Comparison of ENCODE assay signal across 21 cellular contexts in the genomic region with DNA sequence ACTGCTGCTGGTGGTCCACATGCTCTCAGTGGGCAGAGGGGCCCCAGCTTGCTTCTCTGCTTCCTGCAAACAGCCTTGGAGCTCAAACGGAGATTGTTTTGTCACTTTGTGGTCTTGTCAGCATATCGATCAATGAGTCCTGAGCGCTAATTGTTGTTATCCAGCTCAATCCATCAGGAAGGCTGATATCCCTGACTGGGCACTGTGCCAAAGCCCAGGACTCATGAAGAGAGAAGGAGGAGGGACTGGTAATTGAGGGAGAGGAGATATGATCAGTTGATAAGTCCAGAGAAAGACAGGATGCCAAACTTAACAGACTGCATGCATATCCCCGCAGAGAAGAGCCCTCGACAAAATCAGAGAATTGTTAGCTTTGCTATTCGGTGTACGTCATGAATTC. TPM values are rescaled to one million over a fixed set of nuclear protein-coding genes. Genes with fewer than 3 reads are reported as not detected.
DNase-seq lines count a peak whose midpoint lies in the region; ATAC-seq, FAIRE-seq and TF ChIP-seq lines count a peak whose summit lies in the region.
"Had no signal": no experiment of that assay in that cellular context is flagged by ENCODE, and none has a peak within 500 bp of the region (broad histone marks: within the 10 kb centered on the region; RNA-seq: fewer than 3 reads in every experiment).

No MANE protein-coding gene starts in this region.

- H2BK12ac ChIP-seq in mesenchymal stem cell (ENCODE audit: low read length in 2 of 2) = no peak overlapping the region

- TF ChIP-seq RAD21 in IMR-90 (IDR thresholded peaks at IDR 0.05; ENCODE audit: low read length) (no peak), HepG2 (CRISPR knock-in tag; IDR thresholded peaks at IDR 0.05) (no peak)

- no peak overlapping the region for H3K9ac ChIP-seq in IMR-90 (ENCODE audit: low read depth, low read length)
- H3K9ac ChIP-seq in colonic mucosa (ENCODE audit: low read depth in 2 of 2, low read length in 2 of 2) = no peak overlapping the region
- H3K9ac ChIP-seq in mesenchymal stem cell (ENCODE audit: low read length) = no peak overlapping the region
- no peak overlapping the region for H3K9ac ChIP-seq in HepG2 (ENCODE audit: insufficient read depth, low read depth, low read length)

- H4K8ac ChIP-seq in IMR-90 (ENCODE audit: low read depth in 2 of 2, low read length in 2 of 2) (no peak overlapping the region), mesenchymal stem cell (ENCODE audit: low read length) (no peak overlapping the region)

- BruUV-seq in IMR-90 (replicated peaks; lab: Mats Ljungman, UMichigan) = no TSS peak
- BruUV-seq in HepG2 (replicated peaks; lab: Mats Ljungman, UMichigan) = no TSS peak

- H3K14ac ChIP-seq in IMR-90 (replicated peaks; ENCODE audit: low read depth, low read length) (no peak overlapping the region), mesenchymal stem cell (ENCODE audit: low read length in 2 of 2) (no peak overlapping the region)

- no peaks in the 10 kb centered on the region for H3K9me1 ChIP-seq in IMR-90 (ENCODE audit: insufficient read depth, low read length)

- no peaks in the 10 kb centered on the region for H3K79me1 ChIP-seq in IMR-90 (ENCODE audit: low read depth in 1 of 2, low read length in 2 of 2)
- no peaks in the 10 kb centered on the region for H3K79me1 ChIP-seq in mesenchymal stem cell (replicated peaks; ENCODE audit: low read length, poor library complexity, severe bottlenecking)

- H2BK120ac ChIP-seq in IMR-90 (ENCODE audit: low read depth, low read length) = no peak overlapping the region
- H2BK120ac ChIP-seq in mesenchymal stem cell (ENCODE audit: low read depth, low read length) = no peak overlapping the region

- no peak for TF ChIP-seq POLR2A in IMR-90 (IDR thresholded peaks at IDR 0.05; ENCODE audit: low read depth, low read length)
- TF ChIP-seq POLR2A in HepG2 (IDR thresholded peaks at IDR 0.05; ENCODE audit: insufficient read depth in 1 of 2, low read depth in 2 of 2, low read length in 2 of 2) = no peak

- TF ChIP-seq EP300 in HepG2 (IDR thresholded peaks at IDR 0.05; ENCODE audit: low read depth in 2 of 2, low read length in 2 of 2) = no peak
- TF ChIP-seq EP300 in HepG2 (CRISPR knock-in tag; IDR thresholded peaks at IDR 0.05; ENCODE audit: borderline replicate concordance) = no peak

- peak overlapping the region; percentile 57 for H2AK9ac ChIP-seq in IMR-90 (replicated peaks; ENCODE audit: low read depth, low read length, poor library complexity)

- ATAC-seq in IMR-90 (ENCODE audit: low read depth) = no peak
- ATAC-seq in HepG2 = no peak
- ATAC-seq in GM18498 (IDR thresholded peaks at IDR 0.05; ENCODE audit: unreplicated experiment) = no peak

- no peak overlapping the region for H4K5ac ChIP-seq in IMR-90 (ENCODE audit: low read depth, low read length)

- H4K91ac ChIP-seq in IMR-90 (ENCODE audit: insufficient read depth, low read depth, low read length) (no peak overlapping the region), mesenchymal stem cell (ENCODE audit: low read length) (peak overlapping the region; percentile 39)

- no peak overlapping the region for H2BK20ac ChIP-seq in IMR-90 (ENCODE audit: low read depth, low read length)

- H2AFZ ChIP-seq in IMR-90 (replicated peaks; ENCODE audit: low read length, poor library complexity) (no peak overlapping the region), mesenchymal stem cell (ENCODE audit: low read depth, low read length) (no peak overlapping the region), HepG2 (ENCODE audit: low read length) (no peak overlapping the region)

- H3K4me3 ChIP-seq in IMR-90 (ENCODE audit: insufficient read depth, low read depth, low read length) (no peak overlapping the region), colonic mucosa (no peak overlapping the region), mesenchymal stem cell (ENCODE audit: insufficient read depth in 1 of 2, low read depth in 1 of 2, low read length in 2 of 2) (no peak overlapping the region), HepG2 (replicated peaks in 1 of 3; ENCODE audit: insufficient read depth in 1 of 3, low read depth in 2 of 3, low read length in 3 of 3) (no peak overlapping the region)

- intact Hi-C loops in IMR-90 (cut with micrococcal nuclease) (no loop called here), colonic mucosa (cut with DNase I) (no loop called here), HepG2 (cut with micrococcal nuclease; ENCODE audit: unreplicated experiment) (no loop called here)

- POLR2A ChIA-PET in IMR-90 (lab: Charles Lee; ENCODE audit: unreplicated experiment) = no interaction called here
- POLR2A ChIA-PET in HepG2 (lab: Yijun Ruan, JAX) = no interaction called here

- H3K4me1 ChIP-seq in IMR-90 (ENCODE audit: control insufficient read depth, insufficient read depth, low read length) = no peaks in the 10 kb centered on the region
- H3K4me1 ChIP-seq in colonic mucosa = no peaks in the 10 kb centered on the region
- no peaks in the 10 kb centered on the region for H3K4me1 ChIP-seq in mesenchymal stem cell (ENCODE audit: control insufficient read depth, insufficient read depth, low read depth, low read length)
- H3K4me1 ChIP-seq in HepG2 (ENCODE audit: insufficient read depth, low read length) = no peaks in the 10 kb centered on the region
- H3K4me1 ChIP-seq: BE2C had no signal

- no peak overlapping the region for H3K23ac ChIP-seq in IMR-90 (ENCODE audit: low read depth, low read length)
- no peak overlapping the region for H3K23ac ChIP-seq in mesenchymal stem cell (ENCODE audit: low read length in 2 of 2)

- H3K9me3 ChIP-seq in IMR-90 (ENCODE audit: control insufficient read depth, insufficient read depth, low read length) (peaks cover 23% of the 10 kb centered on the region), colonic mucosa (no peaks in the 10 kb centered on the region), mesenchymal stem cell (ENCODE audit: control insufficient read depth, low read length) (peaks cover 36% of the 10 kb centered on the region), HepG2 (ENCODE audit: low read length) (peaks cover 34% of the 10 kb centered on the region)
- H3K9me3 ChIP-seq: BE2C had no signal

- no peaks in the 10 kb centered on the region for H3K36me3 ChIP-seq in IMR-90 (ENCODE audit: control insufficient read depth, insufficient read depth, low read length)
- H3K36me3 ChIP-seq in colonic mucosa = no peaks in the 10 kb centered on the region
- no peaks in the 10 kb centered on the region for H3K36me3 ChIP-seq in mesenchymal stem cell (ENCODE audit: control insufficient read depth in 1 of 2, insufficient read depth in 2 of 2, low read depth in 1 of 2, low read length in 2 of 2)
- no peaks in the 10 kb centered on the region for H3K36me3 ChIP-seq in HepG2 (replicated peaks in 1 of 2; ENCODE audit: control insufficient read depth in 1 of 2, insufficient read depth in 2 of 2, low read length in 2 of 2)
- H3K36me3 ChIP-seq: BE2C had no signal

- TF ChIP-seq CTCF in IMR-90 (conservative IDR thresholded peaks at IDR 0.05; ENCODE audit: low read depth, low read length) (no peak), colonic mucosa (IDR thresholded peaks at IDR 0.05) (no peak), HepG2 (CRISPR knock-in tag; IDR thresholded peaks at IDR 0.05) (no peak)

- in situ Hi-C loops in IMR-90 (cut with MboI; ENCODE audit: low sequenced_read_pairs) (no loop called here), HepG2 (cut with HindIII; ENCODE audit: extremely low pct_ligation_motif_present, low pct_unique_long_range_greater_than_20kb) (no loop called here)

- H2AK5ac ChIP-seq in IMR-90 (ENCODE audit: low read depth, low read length) (no peak overlapping the region), mesenchymal stem cell (ENCODE audit: low read length, severe bottlenecking) (no peak overlapping the region)

- H2BK5ac ChIP-seq in IMR-90 (ENCODE audit: low read depth, low read length, poor library complexity, severe bottlenecking) (no peak overlapping the region), mesenchymal stem cell (ENCODE audit: low read depth, low read length, poor library complexity, severe bottlenecking) (no peak overlapping the region)

- H3K4me2 ChIP-seq in IMR-90 (ENCODE audit: low read depth, low read length) (no peak overlapping the region), mesenchymal stem cell (ENCODE audit: low read length, poor library complexity, severe bottlenecking) (no peak overlapping the region), HepG2 (ENCODE audit: low read depth, low read length) (no peak overlapping the region)

- H3K27me3 ChIP-seq in IMR-90 (ENCODE audit: control insufficient read depth, insufficient read depth, low read length) (no peaks in the 10 kb centered on the region), colonic mucosa (no peaks in the 10 kb centered on the region), mesenchymal stem cell (ENCODE audit: control insufficient read depth in 1 of 2, insufficient read depth in 1 of 2, low read length in 2 of 2) (no peaks in the 10 kb centered on the region), HepG2 (ENCODE audit: control insufficient read depth in 1 of 2, insufficient read depth in 2 of 2, low read length in 2 of 2) (no peaks in the 10 kb centered on the region)
- H3K27me3 ChIP-seq: BE2C had no signal

- FAIRE-seq in HepG2 (lab: Jason Lieb, UNC) = no peak
- FAIRE-seq: A204.1, D721Med, GM19239, H1, HTR-8/SVneo had no signal

- H2BK15ac ChIP-seq in IMR-90 (ENCODE audit: low read depth, low read length) (no peak overlapping the region), mesenchymal stem cell (ENCODE audit: low read depth, poor library complexity, severe bottlenecking) (no peak overlapping the region)

- H3K4ac ChIP-seq in IMR-90 (ENCODE audit: low read depth, low read length) = no peak overlapping the region
- H3K4ac ChIP-seq in mesenchymal stem cell (ENCODE audit: low read depth in 1 of 2, low read length in 2 of 2) = no peak overlapping the region

- CTCF ChIA-PET in IMR-90 (lab: Yijun Ruan, JAX) = no interaction called here
- CTCF ChIA-PET in HepG2 (lab: Yijun Ruan, JAX; ENCODE audit: low intra/inter-chr PET ratio, low total read pairs) = no interaction called here

- WGBS in IMR-90 (ENCODE audit: extremely low coverage in 2 of 2, insufficient read length in 1 of 2), 2 experiments = no CpG with 5 or more reads among the region's 7 CpGs
- 75% methylated on average over 7 of the region's 7 CpGs for WGBS in mesenchymal stem cell
- 64% methylated on average over 7 of the region's 7 CpGs for WGBS in HepG2 (ENCODE audit: low lambda C conversion rate)

- dilution Hi-C loops in IMR-90 (cut with HindIII; ENCODE audit: low sequenced_read_pairs, unreplicated experiment) = no loop called here

- H3K27ac ChIP-seq in IMR-90 (ENCODE audit: insufficient read depth, low read length) = no peak overlapping the region
- H3K27ac ChIP-seq in colonic mucosa = no peak overlapping the region
- no peak overlapping the region for H3K27ac ChIP-seq in mesenchymal stem cell (ENCODE audit: low read length, poor library complexity, severe bottlenecking)
- H3K27ac ChIP-seq in HepG2 (ENCODE audit: extremely low read length, insufficient read depth, low read length) = no peak overlapping the region

- H3K56ac ChIP-seq in IMR-90 (ENCODE audit: extremely low read depth, insufficient read depth, low read length) = no peak overlapping the region

- H3K79me2 ChIP-seq in HepG2 (ENCODE audit: insufficient read depth, low read length) = no peaks in the 10 kb centered on the region

- no peak overlapping the region for H3K18ac ChIP-seq in IMR-90 (ENCODE audit: low read depth, low read length)
- no peak overlapping the region for H3K18ac ChIP-seq in mesenchymal stem cell (ENCODE audit: low read depth in 1 of 2, low read length in 2 of 2)

- DNase-seq in IMR-90 = no peak
- peak; percentile 88 for DNase-seq in NCI-H82 (lab: John Stamatoyannopoulos, UW)
- DNase-seq in colonic mucosa = peak; percentile 7
- no peak for DNase-seq in mesenchymal stem cell
- DNase-seq in HepG2 (ENCODE audit: low spot score) = no peak
- DNase-seq in D341Med (ENCODE audit: low spot score) = no peak
- DNase-seq: ACHN; BE2C; C1 segment of cervical spinal cord; CD4-positive, CD25-positive, alpha-beta regulatory T cell; CD8-positive, alpha-beta memory T cell; COR-L47; DMS79 treated with DMSO at 0.1 percent for 48 hours; GF-D8; H9 had no signal

- H4K20me1 ChIP-seq in IMR-90 (ENCODE audit: insufficient read depth, low read length) = no peaks in the 10 kb centered on the region
- no peaks in the 10 kb centered on the region for H4K20me1 ChIP-seq in HepG2 (ENCODE audit: insufficient read depth, low read length)

RNA-seq across cellular contexts. Expression of a gene that starts 58.6 kb away (rescaled TPM):
- not detected in 2 replicates for total RNA-seq in IMR-90 (2012; rRNA removed)
- not detected in 2 replicates for polyA plus RNA-seq in IMR-90 (2012; rRNA removed)
- not detected in 2 replicates for polyA plus RNA-seq in IMR-90 (2012; cell fraction: cytosol; rRNA removed)
- polyA plus RNA-seq in IMR-90 (2012; cell fraction: nucleus; rRNA removed; ENCODE audit: low replicate concordance) = not detected in 2 replicates
- total RNA-seq in colonic mucosa = under 1 TPM; 0.40 to 0.69 TPM
- not detected for polyA plus RNA-seq in mesenchymal stem cell (2013, experiment 1 of 2)
- not detected for polyA plus RNA-seq in mesenchymal stem cell (2013, experiment 2 of 2)
- not detected in 2 replicates for total RNA-seq in HepG2 (2016; rRNA removed; fragmentation: Illumina TruSeq; extraction: Trizol)
- not detected in 2 replicates for total RNA-seq in HepG2 (2016; cell fraction: cytosol; rRNA removed; fragmentation: Illumina TruSeq; extraction: Trizol; ENCODE audit: low read depth)
- total RNA-seq in HepG2 (2016; cell fraction: insoluble cytoplasmic fraction; rRNA removed; fragmentation: Illumina TruSeq; extraction: Trizol) = not detected in 2 replicates
- total RNA-seq in HepG2 (2016; cell fraction: membrane; rRNA removed; fragmentation: Illumina TruSeq; extraction: Trizol) = not detected in 2 replicates
- total RNA-seq in HepG2 (2016; cell fraction: nucleus; rRNA removed; fragmentation: Illumina TruSeq; extraction: Trizol) = not detected in 2 replicates
- not detected in 2 replicates for polyA plus RNA-seq in HepG2 (2011; rRNA removed)
- polyA plus RNA-seq in HepG2 (2011; cell fraction: cytosol; rRNA removed) = not detected in 2 replicates
- polyA plus RNA-seq in HepG2 (2011; cell fraction: nucleus; rRNA removed) = not detected in 2 replicates
- polyA plus RNA-seq in HepG2 (2012) = not detected in 2 replicates
- polyA plus RNA-seq in HepG2 (2016; cell fraction: cytosol; fragmentation: Illumina TruSeq; extraction: Trizol; ENCODE audit: low read depth) = not detected in 2 replicates
- polyA plus RNA-seq in HepG2 (2016; cell fraction: insoluble cytoplasmic fraction; fragmentation: Illumina TruSeq; extraction: Trizol; ENCODE audit: low read depth) = not detected in 2 replicates
- polyA plus RNA-seq in HepG2 (2016; cell fraction: membrane; fragmentation: Illumina TruSeq; extraction: Trizol; ENCODE audit: low read depth) = not detected in 2 replicates
- polyA plus RNA-seq in HepG2 (2016; cell fraction: nucleus; fragmentation: Illumina TruSeq; extraction: Trizol; ENCODE audit: insufficient read depth, low read depth) = not detected in 2 replicates
- polyA minus RNA-seq in HepG2 (2011; rRNA and poly(A)+ RNA removed; ENCODE audit: low replicate concordance) = not detected in 2 replicates
- polyA minus RNA-seq in HepG2 (2011; cell fraction: cytosol; rRNA and poly(A)+ RNA removed) = not detected in 2 replicates
- not detected in 2 replicates for polyA minus RNA-seq in HepG2 (2011; cell fraction: nucleus; rRNA and poly(A)+ RNA removed)
- total RNA-seq: CD4-positive, CD25-positive, alpha-beta regulatory T cell; CD8-positive, alpha-beta memory T cell had no signal
- polyA plus RNA-seq: CD4-positive, CD25-positive, alpha-beta regulatory T cell; CD8-positive, alpha-beta memory T cell had no signal

Comparison
In these comparisons a context has a peak if more than half of its experiments do, and no peak if none do; other contexts are left out.
1. DNase-seq: peak in NCI-H82 (single experiment) and colonic mucosa (single experiment); none in IMR-90 (single experiment), mesenchymal stem cell (single experiment), HepG2 (single experiment) and D341Med (single experiment).